ENCODE assay signal across 10 cellular contexts in the genomic region with DNA sequence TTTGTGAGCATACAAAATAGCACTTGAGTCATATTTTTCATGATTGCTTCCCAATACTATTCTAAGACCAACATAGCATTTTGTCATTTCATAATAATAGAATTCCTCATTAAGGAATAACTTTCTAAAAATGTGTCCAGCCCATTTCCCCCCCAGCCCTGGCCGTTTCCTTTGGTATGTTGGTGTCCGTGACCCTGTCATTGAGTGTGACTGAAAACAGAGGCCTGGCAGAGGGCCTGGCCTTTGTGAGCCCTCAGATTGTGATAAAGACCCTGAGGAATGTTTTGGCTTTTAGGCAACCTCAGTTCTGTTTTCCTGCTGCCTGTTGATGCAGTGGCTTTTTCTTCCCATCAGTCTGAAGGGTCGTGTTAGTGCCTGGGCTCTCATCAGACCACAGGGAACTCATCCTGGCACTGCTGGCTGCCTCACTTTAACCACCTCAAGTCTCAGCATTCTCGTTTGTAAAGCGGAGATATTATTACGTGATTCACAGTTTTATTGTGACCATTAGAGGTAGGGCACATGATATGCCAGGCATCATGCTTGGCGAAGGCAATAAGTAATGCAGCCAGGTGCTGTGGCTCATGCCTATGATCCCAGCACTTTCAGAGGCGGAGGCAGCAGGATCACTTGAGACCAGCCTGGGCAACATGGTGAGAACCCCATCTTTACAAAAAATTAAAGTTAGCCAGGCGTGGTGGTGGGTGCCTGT. TPM values are rescaled to one million over a fixed set of nuclear protein-coding genes. Genes with fewer than 3 reads are reported as not detected.
DNase-seq lines count a peak whose midpoint lies in the region; ATAC-seq and TF ChIP-seq lines count a peak whose summit lies in the region.
"Had no signal": no experiment of that assay in that cellular context is flagged by ENCODE, and none has a peak within 500 bp of the region (broad histone marks: within the 10 kb centered on the region; RNA-seq: fewer than 3 reads in every experiment).

No MANE protein-coding gene starts in this region.

- no peak for ATAC-seq in activated T-helper 17 cell treated with anti-CD3 and anti-CD28 coated beads, Interleukin-2, amount 50 U/mL, for 72 hours (replicated peaks)

- H3K27ac ChIP-seq in fibroblast of lung (ENCODE audit: insufficient read depth, low read length) (peak overlapping the region; percentile 50), vagina (peak overlapping the region; percentile 56)

- H3K4me3 ChIP-seq in fibroblast of lung (replicated peaks in 1 of 4; ENCODE audit: control extremely low read depth in 1 of 4, insufficient read depth in 1 of 4, low read depth in 3 of 4, low read length in 4 of 4) (no peak overlapping the region), vagina (no peak overlapping the region)

- H3K4me2 ChIP-seq in fibroblast of lung (ENCODE audit: extremely low read depth, insufficient read depth, low read length), result peak overlapping the region; percentile 3

- no peaks in the 10 kb centered on the region for H3K27me3 Mint-ChIP-seq in activated T-cell treated with anti-CD3 and anti-CD28 coated beads, Interleukin-2, amount 50 U/mL, for 24 hours
- H3K27me3 Mint-ChIP-seq in activated T-helper 17 cell treated with anti-CD3 and anti-CD28 coated beads, Interleukin-2, amount 50 U/mL, for 72 hours, result no peaks in the 10 kb centered on the region

- H3K27ac Mint-ChIP-seq in activated T-cell treated with anti-CD3 and anti-CD28 coated beads, Interleukin-2, amount 50 U/mL, for 24 hours, result peak overlapping the region; percentile 40
- no peak overlapping the region for H3K27ac Mint-ChIP-seq in activated T-helper 17 cell treated with anti-CD3 and anti-CD28 coated beads, Interleukin-2, amount 50 U/mL, for 72 hours

- POLR2A ChIA-PET in GM10248 (lab: Yijun Ruan, JAX), result interaction anchor here (0.6 kb wide), 1 partner anchor 76 kb away, joined by 3 read pairs; no protein-coding TSS in a partner anchor

- peaks cover 8% of the 10 kb centered on the region for H3K4me1 Mint-ChIP-seq in activated T-cell treated with anti-CD3 and anti-CD28 coated beads, Interleukin-2, amount 50 U/mL, for 24 hours (ENCODE audit: low read depth)
- peaks cover 10% of the 10 kb centered on the region for H3K4me1 Mint-ChIP-seq in activated T-helper 17 cell treated with anti-CD3 and anti-CD28 coated beads, Interleukin-2, amount 50 U/mL, for 72 hours

- intact Hi-C loops in vagina (cut with DNase I), result no loop called here

- no peaks in the 10 kb centered on the region for H3K9me3 Mint-ChIP-seq in activated T-cell treated with anti-CD3 and anti-CD28 coated beads, Interleukin-2, amount 50 U/mL, for 24 hours
- no peaks in the 10 kb centered on the region for H3K9me3 Mint-ChIP-seq in activated T-helper 17 cell treated with anti-CD3 and anti-CD28 coated beads, Interleukin-2, amount 50 U/mL, for 72 hours

- no peak overlapping the region for H2AFZ ChIP-seq in fibroblast of lung (ENCODE audit: low read length)

- H3K36me3 ChIP-seq in fibroblast of lung (ENCODE audit: control insufficient read depth, insufficient read depth, low read length) (no peaks in the 10 kb centered on the region), vagina (no peaks in the 10 kb centered on the region)

- no peaks in the 10 kb centered on the region for H3K27me3 ChIP-seq in fibroblast of lung (ENCODE audit: control insufficient read depth, insufficient read depth, low read length)
- no peaks in the 10 kb centered on the region for H3K27me3 ChIP-seq in vagina

- H3K9ac ChIP-seq in fibroblast of lung (ENCODE audit: insufficient read depth, low read length), result no peak overlapping the region

- H3K79me2 ChIP-seq in fibroblast of lung (ENCODE audit: control insufficient read depth, insufficient read depth, low read length), result no peaks in the 10 kb centered on the region

- TF ChIP-seq CTCF in fibroblast of lung (conservative IDR thresholded peaks at IDR 0.05 in 1 of 2, IDR thresholded peaks at IDR 0.05 in 1 of 2; ENCODE audit: low read depth in 1 of 2, low read length in 2 of 2), result no peak
- TF ChIP-seq CTCF in vagina (IDR thresholded peaks at IDR 0.05), result no peak
- no peak for TF ChIP-seq CTCF in GM10248 (IDR thresholded peaks at IDR 0.05; ENCODE audit: control extremely low read depth, extremely low read depth, low read depth, missing control alignments)

- H3K4me3 Mint-ChIP-seq in activated T-cell treated with anti-CD3 and anti-CD28 coated beads, Interleukin-2, amount 50 U/mL, for 24 hours, result no peak overlapping the region
- H3K4me3 Mint-ChIP-seq in activated T-helper 17 cell treated with anti-CD3 and anti-CD28 coated beads, Interleukin-2, amount 50 U/mL, for 72 hours, result no peak overlapping the region

- CTCF ChIA-PET in GM10248 (lab: Yijun Ruan, JAX), result interaction anchor here (0.9 kb wide), 1 partner anchor 12 kb away, joined by 3 read pairs; no protein-coding TSS in a partner anchor

- TF ChIP-seq POLR2A in vagina (IDR thresholded peaks at IDR 0.05), result no peak

- no peaks in the 10 kb centered on the region for H3K36me3 Mint-ChIP-seq in activated T-cell treated with anti-CD3 and anti-CD28 coated beads, Interleukin-2, amount 50 U/mL, for 24 hours (ENCODE audit: low read depth)
- no peaks in the 10 kb centered on the region for H3K36me3 Mint-ChIP-seq in activated T-helper 17 cell treated with anti-CD3 and anti-CD28 coated beads, Interleukin-2, amount 50 U/mL, for 72 hours (ENCODE audit: low read depth)

- no peaks in the 10 kb centered on the region for H4K20me1 ChIP-seq in fibroblast of lung (ENCODE audit: control insufficient read depth, extremely low read depth, insufficient read depth, low read length)

- no peaks in the 10 kb centered on the region for H3K9me3 ChIP-seq in fibroblast of lung (ENCODE audit: control insufficient read depth, insufficient read depth, low read depth, low read length)
- H3K9me3 ChIP-seq in vagina, result no peaks in the 10 kb centered on the region

- H3K4me1 ChIP-seq in fibroblast of lung (ENCODE audit: control insufficient read depth, extremely low read depth, insufficient read depth, low read length), result peaks cover 16% of the 10 kb centered on the region
- H3K4me1 ChIP-seq in vagina, result peaks cover 37% of the 10 kb centered on the region

- DNase-seq in activated T-cell treated with anti-CD3 and anti-CD28 coated beads, Interleukin-2, amount 50 U/mL, for 24 hours, result no peak
- DNase-seq in activated T-cell treated with anti-CD3 and anti-CD28 coated beads, Interleukin-2, amount 50 U/mL, for 48 hours, result no peak
- DNase-seq in fibroblast of lung (ENCODE audit: low read depth in 2 of 2) (peak; percentile 63 to 65), myocyte (ENCODE audit: low read depth) (peak; percentile 89), vagina (ENCODE audit: extremely low spot score in 2 of 2) (no peak), GM10248 (ENCODE audit: extremely low spot score) (no peak), SHP77 (lab: John Stamatoyannopoulos, UW) (no peak)
- DNase-seq: Kasumi-1 had no signal

RNA-seq across cellular contexts. Expression of a gene that starts 13.8 kb away (rescaled TPM):
- total RNA-seq in fibroblast of lung (4.5 and 8.7 TPM in 2 replicates), myocyte (0.11 TPM in 1 of 2 replicates, not detected in the other), vagina (174 TPM)
- polyA plus RNA-seq in fibroblast of lung, result 2.1 and 4.6 TPM in 2 replicates
- polyA plus RNA-seq in fibroblast of lung (2012), result 2.1 and 7.6 TPM in 2 replicates
- 1.6 and 24.3 TPM in 2 replicates for polyA minus RNA-seq in fibroblast of lung (ENCODE audit: low replicate concordance)
- polyA plus RNA-seq in myocyte (2012), result 0.98 TPM
- 10 to 100 TPM; 21.3 to 56.6 TPM for total RNA-seq in activated T-helper 17 cell treated with anti-CD3 and anti-CD28 coated beads, Interleukin-2, amount 50 U/mL, for 72 hours
- total RNA-seq: A673 had no signal

RNA-seq across cellular contexts. Expression of a gene that starts 22.0 kb away (rescaled TPM):
- total RNA-seq in fibroblast of lung (2.1 and 7.1 TPM in 2 replicates), myocyte (not detected in 2 replicates), vagina (86.9 TPM)
- polyA plus RNA-seq in fibroblast of lung, result 2.2 and 146 TPM in 2 replicates
- 7.5 and 373 TPM in 2 replicates for polyA plus RNA-seq in fibroblast of lung (2012)
- polyA minus RNA-seq in fibroblast of lung (ENCODE audit: low replicate concordance), result 0.52 and 15.9 TPM in 2 replicates
- 0.16 TPM for polyA plus RNA-seq in myocyte (2012)
- not detected for total RNA-seq in activated T-helper 17 cell treated with anti-CD3 and anti-CD28 coated beads, Interleukin-2, amount 50 U/mL, for 72 hours
- total RNA-seq: A673 had no signal

RNA-seq across cellular contexts. Expression of a gene that starts 25.9 kb away (rescaled TPM):
- total RNA-seq in fibroblast of lung (not detected in 2 replicates), myocyte (not detected in 2 replicates), vagina (96.5 TPM)
- polyA plus RNA-seq in fibroblast of lung, result not detected in 2 replicates
- 0.37 TPM in 1 of 2 replicates, not detected in the other for polyA plus RNA-seq in fibroblast of lung (2012)
- not detected in 2 replicates for polyA minus RNA-seq in fibroblast of lung (ENCODE audit: low replicate concordance)
- 0.95 TPM for polyA plus RNA-seq in myocyte (2012)
- under 1 TPM in 1 of 2 donors, not detected in 1; 0.87 TPM for total RNA-seq in activated T-helper 17 cell treated with anti-CD3 and anti-CD28 coated beads, Interleukin-2, amount 50 U/mL, for 72 hours
- total RNA-seq: A673 had no signal

RNA-seq across cellular contexts. Expression of a gene that starts 37.6 kb away (rescaled TPM):
- total RNA-seq in fibroblast of lung (32.6 and 73.3 TPM in 2 replicates), myocyte (51.6 and 68.5 TPM in 2 replicates), vagina (32.9 TPM)
- 67.2 and 96.5 TPM in 2 replicates for polyA plus RNA-seq in fibroblast of lung
- 96.8 and 126 TPM in 2 replicates for polyA plus RNA-seq in fibroblast of lung (2012)
- 133 and 206 TPM in 2 replicates for polyA minus RNA-seq in fibroblast of lung (ENCODE audit: low replicate concordance)
- 75.6 TPM for polyA plus RNA-seq in myocyte (2012)
- 10 to 100 TPM; 77.2 to 84.3 TPM for total RNA-seq in activated T-helper 17 cell treated with anti-CD3 and anti-CD28 coated beads, Interleukin-2, amount 50 U/mL, for 72 hours

RNA-seq across cellular contexts. Expression of a gene that starts 41.5 kb away (rescaled TPM):
- total RNA-seq in fibroblast of lung, result 1.8 and 3.0 TPM in 2 replicates
- polyA plus RNA-seq in fibroblast of lung, result 4.0 and 48.1 TPM in 2 replicates
- 4.1 and 52.8 TPM in 2 replicates for polyA plus RNA-seq in fibroblast of lung (2012)
- 2.3 and 37.9 TPM in 2 replicates for polyA minus RNA-seq in fibroblast of lung (ENCODE audit: low replicate concordance)
- 1.2 and 2.3 TPM in 2 replicates for total RNA-seq in myocyte
- 5.8 TPM for polyA plus RNA-seq in myocyte (2012)
- total RNA-seq in vagina, result 16.2 TPM
- total RNA-seq in activated T-helper 17 cell treated with anti-CD3 and anti-CD28 coated beads, Interleukin-2, amount 50 U/mL, for 72 hours, result 10 to 100 TPM; 13.7 to 19.4 TPM
- total RNA-seq: A673 had no signal

Comparison
In these comparisons a context has a peak if more than half of its experiments do, and no peak if none do; other contexts are left out.
1. DNase-seq: peak in fibroblast of lung (2 of 2) and myocyte (single experiment); none in activated T-cell treated with anti-CD3 and anti-CD28 coated beads, Interleukin-2, amount 50 U/mL, for 24 hours (single experiment), activated T-cell treated with anti-CD3 and anti-CD28 coated beads, Interleukin-2, amount 50 U/mL, for 48 hours (0 of 2), vagina (0 of 2), GM10248 (single experiment) and SHP77 (0 of 2).
2. RNA of a gene that starts 22.0 kb away (total RNA-seq): 86.9 TPM in vagina (single experiment); 2.1 to 7.1 TPM in fibroblast of lung, not detected in activated T-helper 17 cell treated with anti-CD3 and anti-CD28 coated beads, Interleukin-2, amount 50 U/mL, for 72 hours and not detected in myocyte; every median in the first group is over 10 times any median in the second.
3. RNA of a gene that starts 25.9 kb away (total RNA-seq): 96.5 TPM in vagina (single experiment); 0.87 TPM in activated T-helper 17 cell treated with anti-CD3 and anti-CD28 coated beads, Interleukin-2, amount 50 U/mL, for 72 hours, not detected in fibroblast of lung and not detected in myocyte; every median in the first group is over 10 times any median in the second.